ENCODE assay signal across 26 cellular contexts in the genomic region with DNA sequence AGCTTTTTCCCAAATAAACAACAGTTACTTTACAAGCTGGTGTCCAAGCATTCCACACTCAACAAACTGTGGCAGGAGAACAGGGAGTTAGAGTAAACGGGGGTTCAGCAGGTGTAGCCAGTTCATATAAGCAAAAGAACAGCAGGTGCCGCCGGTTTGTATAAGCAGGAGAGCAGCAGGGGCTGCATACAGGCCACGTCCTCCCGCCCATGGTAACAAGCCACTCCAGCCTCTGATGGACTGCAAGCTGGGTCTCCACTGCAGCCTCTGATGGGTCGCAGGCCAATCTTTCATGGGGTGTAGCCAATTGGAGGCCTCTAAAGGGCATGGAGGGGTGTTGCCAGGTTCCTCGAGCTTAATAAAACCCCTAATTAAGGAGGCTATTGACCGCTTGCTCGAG.
"Had no signal": no experiment of that assay in that cellular context is flagged by ENCODE, and none has a peak within 500 bp of the region (broad histone marks: within the 10 kb centered on the region; RNA-seq: fewer than 3 reads in every experiment).

No MANE protein-coding gene starts in this region.

- H3K4me1 ChIP-seq: left lung, lower lobe of right lung, neural progenitor cell, spleen, tibial nerve, upper lobe of left lung had no signal

- H3K4me3 ChIP-seq: left lung, lower lobe of right lung, neural progenitor cell, ovary, skin epidermis, spleen, tibial nerve, upper lobe of left lung had no signal

- H3K27me3 ChIP-seq: left lung, neural progenitor cell, neutrophil, ovary, spleen, tibial nerve, upper lobe of left lung had no signal

- H3K9me3 ChIP-seq: left lung, lower lobe of right lung, neutrophil, ovary, spleen, tibial nerve, upper lobe of left lung had no signal

- H3K4me1 Mint-ChIP-seq: naive B cell; natural killer cell; nephron progenitor cell; neural progenitor cell; stimulated activated effector memory CD8-positive, alpha-beta T cell treated with anti-CD3 and anti-CD28 coated beads, Interleukin-12 subunit alpha, Interleukin-12 subunit beta, amount 100 ng/mL, for 72 hours; stimulated activated naive CD8-positive, alpha-beta T cell treated with anti-CD3 and anti-CD28 coated beads, Interleukin-15, amount 100 ng/mL, for 72 hours had no signal

- H3K27me3 Mint-ChIP-seq: naive B cell, progenitor cell of endocrine pancreas had no signal

- FAIRE-seq: kidney had no signal

- H3K36me3 Mint-ChIP-seq: naive B cell; natural killer cell; neural progenitor cell; stimulated activated effector memory CD8-positive, alpha-beta T cell treated with anti-CD3 and anti-CD28 coated beads, Interleukin-12 subunit alpha, Interleukin-12 subunit beta, amount 100 ng/mL, for 72 hours had no signal

- ATAC-seq: left colon; left lung; lower lobe of right lung; natural killer cell; right cardiac atrium; sciatic nerve; stimulated activated effector memory CD8-positive, alpha-beta T cell treated with anti-CD3 and anti-CD28 coated beads, Interleukin-12 subunit alpha, Interleukin-12 subunit beta, amount 100 ng/mL, for 72 hours; stimulated activated naive CD8-positive, alpha-beta T cell treated with anti-CD3 and anti-CD28 coated beads, Interleukin-15, amount 100 ng/mL, for 72 hours had no signal

- H3K36me3 ChIP-seq: left lung, lower lobe of right lung, neural progenitor cell, neutrophil, ovary, spleen, tibial nerve, upper lobe of left lung had no signal

- H3K4me3 Mint-ChIP-seq: natural killer cell; nephron progenitor cell; neural progenitor cell; stimulated activated effector memory CD8-positive, alpha-beta T cell treated with anti-CD3 and anti-CD28 coated beads, Interleukin-12 subunit alpha, Interleukin-12 subunit beta, amount 100 ng/mL, for 72 hours; stimulated activated naive CD8-positive, alpha-beta T cell treated with anti-CD3 and anti-CD28 coated beads, Interleukin-15, amount 100 ng/mL, for 72 hours had no signal

- H3K27ac ChIP-seq: left lung, lower lobe of right lung, neural progenitor cell, neutrophil, ovary, skin epidermis, spleen, upper lobe of left lung had no signal

- DNase-seq: hippocampal formation; kidney; left colon; left lung; lower lobe of right lung; mammary epithelial cell; mesenchymal stem cell; naive B cell; natural killer cell; nephron progenitor cell; occipital lobe; ovary; right cardiac atrium; spleen; stimulated activated CD4-positive, alpha-beta T cell treated with anti-CD3 and anti-CD28 coated beads, Interleukin-4, amount 100 ng/mL, for 24 hours; stimulated activated naive CD4-positive, alpha-beta T cell; stimulated activated naive CD8-positive, alpha-beta T cell treated with anti-CD3 and anti-CD28 coated beads, Interleukin-15, amount 100 ng/mL, for 72 hours; substantia nigra; upper lobe of left lung had no signal

- H3K27ac Mint-ChIP-seq: natural killer cell; nephron progenitor cell; neural progenitor cell; progenitor cell of endocrine pancreas; stimulated activated effector memory CD8-positive, alpha-beta T cell treated with anti-CD3 and anti-CD28 coated beads, Interleukin-12 subunit alpha, Interleukin-12 subunit beta, amount 100 ng/mL, for 72 hours; stimulated activated naive CD8-positive, alpha-beta T cell treated with anti-CD3 and anti-CD28 coated beads, Interleukin-15, amount 100 ng/mL, for 72 hours had no signal

- H3K9me3 Mint-ChIP-seq: stimulated activated effector memory CD8-positive, alpha-beta T cell treated with anti-CD3 and anti-CD28 coated beads, Interleukin-12 subunit alpha, Interleukin-12 subunit beta, amount 100 ng/mL, for 72 hours; stimulated activated naive CD8-positive, alpha-beta T cell treated with anti-CD3 and anti-CD28 coated beads, Interleukin-15, amount 100 ng/mL, for 72 hours had no signal
